8 cellular contexts compared by ENCODE assay signal in genomic region chr15:63553388-63553791, GRCh38. TPM values are rescaled to one million over a fixed set of nuclear protein-coding genes. Genes with fewer than 3 reads are reported as not detected.
A peak's percentile ranks its signal among the peaks of the same experiment; 100 is the strongest.
DNase-seq lines count a peak whose midpoint lies in the region; ATAC-seq and TF ChIP-seq lines count a peak whose summit lies in the region.

No MANE protein-coding gene starts in this region.

- H3K9me3 ChIP-seq in HAP-1 (no peaks in the 10 kb centered on the region), ascending aorta (no peaks in the 10 kb centered on the region)

- no peak for ATAC-seq in HG03097 (IDR thresholded peaks at IDR 0.05; ENCODE audit: low FRiP score, unreplicated experiment)
- no peak for ATAC-seq in HG03571 (IDR thresholded peaks at IDR 0.05; ENCODE audit: unreplicated experiment)
- ATAC-seq in GM18858 (IDR thresholded peaks at IDR 0.05; ENCODE audit: unreplicated experiment): no peak

- intact Hi-C loops in ascending aorta (cut with DNase I): loop anchor here (5.0 kb wide), 3 partner anchors 44 to 66 kb away; partner anchors contain the start of gene FBXL22

- H3K9me3 Mint-ChIP-seq in stimulated activated naive CD8-positive, alpha-beta T cell treated with anti-CD3 and anti-CD28 coated beads, Interleukin-15, Interleukin-2, amounts not matched to agents 100 ng/mL and 50 ng/mL, for 24 hours: no peaks in the 10 kb centered on the region

- peaks cover 47% of the 10 kb centered on the region for H3K36me3 Mint-ChIP-seq in stimulated activated naive CD8-positive, alpha-beta T cell treated with anti-CD3 and anti-CD28 coated beads, Interleukin-15, Interleukin-2, amounts not matched to agents 100 ng/mL and 50 ng/mL, for 24 hours (ENCODE audit: low read depth)

- no peak overlapping the region for H3K4me3 ChIP-seq in HAP-1
- peak overlapping the region in 1 of 2 donors; percentile 19 for H3K4me3 ChIP-seq in ascending aorta

- peak overlapping the region; percentile 84 for H3K27ac Mint-ChIP-seq in stimulated activated naive CD8-positive, alpha-beta T cell treated with anti-CD3 and anti-CD28 coated beads, Interleukin-15, Interleukin-2, amounts not matched to agents 100 ng/mL and 50 ng/mL, for 24 hours

- peaks cover 25% of the 10 kb centered on the region for H3K4me1 ChIP-seq in HAP-1
- peaks cover 0 to 11% of the 10 kb centered on the region in 2 donors for H3K4me1 ChIP-seq in ascending aorta

- H3K36me3 ChIP-seq in HAP-1 (replicated peaks) (peaks cover 20% of the 10 kb centered on the region; the same call in 1 of the 2 replicates), ascending aorta (peaks cover 7 to 16% of the 10 kb centered on the region in 2 donors)

- peak overlapping the region; percentile 37 to 42 for H3K27ac ChIP-seq in ascending aorta

- H3K4me3 Mint-ChIP-seq in stimulated activated naive CD8-positive, alpha-beta T cell treated with anti-CD3 and anti-CD28 coated beads, Interleukin-15, Interleukin-2, amounts not matched to agents 100 ng/mL and 50 ng/mL, for 24 hours: peak overlapping the region; percentile 63

- in situ Hi-C loops in HAP-1 (cut with MboI; ENCODE audit: low sequenced_read_pairs): no loop called here

- DNase-seq in A172 (ENCODE audit: low spot score) (peak; percentile 74), HAP-1 (ENCODE audit: low spot score in 2 of 2) (peak; percentile 63 to 99), ascending aorta (ENCODE audit: low spot score in 2 of 2) (no peak), iPS-NIHi7 (ENCODE audit: extremely low spot score) (peak; percentile 23)

- H3K27me3 ChIP-seq in HAP-1 (ENCODE audit: low read depth) (no peaks in the 10 kb centered on the region), ascending aorta (no peaks in the 10 kb centered on the region)

- TF ChIP-seq CTCF in ascending aorta (IDR thresholded peaks at IDR 0.05): no peak

- H3K4me1 Mint-ChIP-seq in stimulated activated naive CD8-positive, alpha-beta T cell treated with anti-CD3 and anti-CD28 coated beads, Interleukin-15, Interleukin-2, amounts not matched to agents 100 ng/mL and 50 ng/mL, for 24 hours (ENCODE audit: low read depth): peaks cover 56% of the 10 kb centered on the region

- no peaks in the 10 kb centered on the region for H3K27me3 Mint-ChIP-seq in stimulated activated naive CD8-positive, alpha-beta T cell treated with anti-CD3 and anti-CD28 coated beads, Interleukin-15, Interleukin-2, amounts not matched to agents 100 ng/mL and 50 ng/mL, for 24 hours

RNA-seq across cellular contexts. Expression of gene FBXL22, which starts 43.8 kb away (rescaled TPM):
- not detected in 2 replicates for total RNA-seq in A172 (2014; rRNA removed; shearing (Covaris generic))
- total RNA-seq in ascending aorta: 0.43 TPM

RNA-seq across cellular contexts. Expression of gene USP3, which starts 49.0 kb away (rescaled TPM):
- total RNA-seq in A172 (2014; rRNA removed; shearing (Covaris generic)): 24.3 and 27.7 TPM in 2 replicates
- total RNA-seq in ascending aorta: 61.9 TPM

Comparison
In these comparisons a context has a peak if more than half of its experiments do, and no peak if none do; other contexts are left out.
1. DNase-seq: peak in A172 (single experiment), HAP-1 (2 of 2) and iPS-NIHi7 (single experiment); none in ascending aorta (0 of 2).